In genomic region chr15:101664303-101664913, GRCh38 we compare ENCODE assay signal across 13 cellular contexts. TPM values are rescaled to one million over a fixed set of nuclear protein-coding genes. Genes with fewer than 3 reads are reported as not detected.
DNase-seq lines count a peak whose midpoint lies in the region; ATAC-seq and TF ChIP-seq lines count a peak whose summit lies in the region.
"Had no signal": no experiment of that assay in that cellular context is flagged by ENCODE, and none has a peak within 500 bp of the region (broad histone marks: within the 10 kb centered on the region; RNA-seq: fewer than 3 reads in every experiment).

No MANE protein-coding gene starts in this region.

- intact Hi-C loops in HCT116 (cut with micrococcal nuclease) = no loop called here

- H2AFZ ChIP-seq in HCT116 (ENCODE audit: low read depth, low read length, poor library complexity, severe bottlenecking) = no peak overlapping the region

- H3K27ac ChIP-seq in HCT116 (ENCODE audit: low read depth, low read length) = no peak overlapping the region
- H3K27ac ChIP-seq: SK-N-MC had no signal

- H4K20me1 ChIP-seq in HCT116 (ENCODE audit: insufficient read depth) = no peaks in the 10 kb centered on the region

- H3K4me1 ChIP-seq in BE2C = no peaks in the 10 kb centered on the region
- H3K4me1 ChIP-seq in HCT116 (ENCODE audit: control insufficient read depth in 1 of 2, insufficient read depth in 2 of 2, low read length in 2 of 2) = no peaks in the 10 kb centered on the region

- TF ChIP-seq CTCF in BE2C (IDR thresholded peaks at IDR 0.05; ENCODE audit: low read depth, low read length) (peak; percentile 61), HCT116 (IDR thresholded peaks at IDR 0.05 in 2 of 3, conservative IDR thresholded peaks at IDR 0.05 in 1 of 3; ENCODE audit: borderline replicate concordance in 1 of 3, insufficient read depth in 1 of 3, low read depth in 2 of 3, low read length in 2 of 3) (peak; percentile 19 to 51 (median 51); a peak in 5 of 6 replicates)

- no peaks in the 10 kb centered on the region for H3K79me2 ChIP-seq in HCT116 (ENCODE audit: insufficient read depth, low read length)

- no peaks in the 10 kb centered on the region for H3K27me3 ChIP-seq in BE2C
- H3K27me3 ChIP-seq in HCT116 (ENCODE audit: insufficient read depth, low read length) = no peaks in the 10 kb centered on the region

- TF ChIP-seq POLR2A in HCT116 (IDR thresholded peaks at IDR 0.05; ENCODE audit: borderline replicate concordance, extremely low read depth, insufficient read depth, insufficient read length) = no peak

- no peaks in the 10 kb centered on the region for H3K9me2 ChIP-seq in HCT116 (ENCODE audit: insufficient read depth)

- H3K4me3 ChIP-seq in BE2C (ENCODE audit: low read depth, low read length) = no peak overlapping the region
- no peak overlapping the region for H3K4me3 ChIP-seq in HCT116 (replicated peaks in 1 of 2; ENCODE audit: low read depth in 1 of 2, low read length in 2 of 2)
- H3K4me3 ChIP-seq: SK-N-MC had no signal

- DNase-seq in BE2C = peak; percentile 27
- no peak for DNase-seq in HCT116 (ENCODE audit: low read depth, low spot score)
- DNase-seq in amniotic epithelial cell (ENCODE audit: low read depth) = peak; percentile 15
- DNase-seq in islet precursor cell = peak; percentile 59
- DNase-seq in HuH-7.5 (ENCODE audit: low spot score) = no peak
- no peak for DNase-seq in NCI-H2107 (lab: John Stamatoyannopoulos, UW)
- no peak for DNase-seq in DMS79 treated with DMSO at 0.1 percent for 48 hours (lab: John Stamatoyannopoulos, UW)
- DNase-seq: activated CD8-positive, alpha-beta memory T cell treated with anti-CD3 and anti-CD28 coated beads, Interleukin-2, amount 50 U/mL, for 4 hours; GF-D8; NCI-H1436 treated with DMSO at 0.1 percent for 48 hours; stimulated activated naive B cell treated with anti-CD40 and anti-IgM and Interleukin-4, amounts not matched to agents 10 μg/mL and 1 μg/mL and 100 μg/mL, for 72 hours had no signal

- H3K36me3 ChIP-seq in BE2C = no peaks in the 10 kb centered on the region
- no peaks in the 10 kb centered on the region for H3K36me3 ChIP-seq in HCT116 (ENCODE audit: control insufficient read depth in 1 of 2, insufficient read depth in 2 of 2, low read length in 2 of 2)

- ATAC-seq in HCT116 = peak; percentile 80
- ATAC-seq in GM21526 (IDR thresholded peaks at IDR 0.05; ENCODE audit: low FRiP score, unreplicated experiment) = no peak
- ATAC-seq: stimulated activated naive B cell treated with anti-CD40 and anti-IgM and Interleukin-4, amounts not matched to agents 10 μg/mL and 1 μg/mL and 100 μg/mL, for 72 hours had no signal

- TF ChIP-seq RAD21 in HCT116 (IDR thresholded peaks at IDR 0.05; ENCODE audit: low read depth) = peak; percentile 22; the same call in 1 of the 2 replicates

- no peak overlapping the region for H3K9ac ChIP-seq in HCT116 (ENCODE audit: low read length)

- no TSS peak for BruUV-seq in HCT116 (replicated peaks; lab: Mats Ljungman, UMichigan)

- H3K4me2 ChIP-seq in HCT116 (ENCODE audit: low read length) = no peak overlapping the region

- no peaks in the 10 kb centered on the region for H3K9me3 ChIP-seq in BE2C
- H3K9me3 ChIP-seq in HCT116 (ENCODE audit: control insufficient read depth in 1 of 2, insufficient read depth in 1 of 2, low read depth in 1 of 2, low read length in 2 of 2) = no peaks in the 10 kb centered on the region

- RAD21 ChIA-PET in HCT116 (lab: Charles Lee; ENCODE audit: low non-redundant PET in 1 of 2, low total read pairs in 2 of 2, uncharacterized antibody in 2 of 2, unreplicated experiment in 2 of 2) = no interaction called here

- POLR2A ChIA-PET in HCT116 (lab: Charles Lee) = no interaction called here

- CTCF ChIA-PET in HCT116 (lab: Charles Lee) = no interaction called here

TF ChIP-seq in HCT116, 20 proteins besides CTCF, POLR2A, EP300 and RAD21:
- TF ChIP-seq EZH2phosphoT487 (IDR thresholded peaks at IDR 0.05; ENCODE audit: borderline replicate concordance) (no peak), MAX (IDR thresholded peaks at IDR 0.05) (no peak)

RNA-seq across cellular contexts. Expression of gene TM2D3, which starts 12.2 kb away (rescaled TPM):
- 81.4 TPM for polyA plus RNA-seq in BE2C (2012; ENCODE audit: insufficient read depth, insufficient read length, low read depth)
- total RNA-seq in HCT116 (2021; ENCODE audit: unreplicated experiment) = 35.2 TPM
- polyA plus RNA-seq in HCT116 (2012) = 29.0 and 30.9 TPM in 2 replicates

RNA-seq across cellular contexts. Expression of gene TARS3, which starts 59.9 kb away (rescaled TPM):
- polyA plus RNA-seq in BE2C (2012; ENCODE audit: insufficient read depth, insufficient read length, low read depth) = 3.2 TPM
- total RNA-seq in HCT116 (2021; ENCODE audit: unreplicated experiment) = 11.1 TPM
- polyA plus RNA-seq in HCT116 (2012) = 2.9 and 3.7 TPM in 2 replicates

Comparison
In these comparisons a context has a peak if more than half of its experiments do, and no peak if none do; other contexts are left out.
1. DNase-seq: peak in BE2C (single experiment), amniotic epithelial cell (single experiment) and islet precursor cell (single experiment); none in HCT116 (single experiment), HuH-7.5 (single experiment), NCI-H2107 (single experiment) and DMS79 treated with DMSO at 0.1 percent for 48 hours (single experiment).